In the genomic region with DNA sequence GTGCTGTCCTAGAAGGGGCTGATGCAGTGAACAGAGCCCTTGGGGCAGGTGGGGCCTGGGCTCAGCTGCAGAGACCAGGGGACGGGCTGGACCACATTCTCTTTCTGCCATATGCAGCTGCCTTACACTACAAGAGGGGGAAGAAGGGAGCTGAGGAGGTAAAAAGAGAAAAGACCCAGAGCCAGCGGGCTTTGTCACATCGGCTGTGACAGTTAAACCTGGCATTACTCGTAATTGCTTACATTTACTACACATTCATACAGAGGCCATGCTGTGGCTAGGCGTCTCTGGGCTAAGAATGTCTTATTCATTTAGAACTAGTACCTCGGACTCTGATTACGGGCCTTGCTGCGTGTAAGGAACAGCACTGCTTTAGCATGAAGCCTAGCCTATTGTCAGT, we compare ENCODE assay signal across 8 cellular contexts. TPM values are rescaled to one million over a fixed set of nuclear protein-coding genes. Genes with fewer than 3 reads are reported as not detected.
"Had no signal": no experiment of that assay in that cellular context is flagged by ENCODE, and none has a peak within 500 bp of the region (broad histone marks: within the 10 kb centered on the region; RNA-seq: fewer than 3 reads in every experiment).

No MANE protein-coding gene starts in this region.

- H3K4me3 ChIP-seq: GM23338 had no signal

- H3K36me3 Mint-ChIP-seq: IgD-negative memory B cell had no signal

- H2AFZ ChIP-seq: GM23338 had no signal

- H3K4me3 Mint-ChIP-seq: GM23338, H9, IgD-negative memory B cell had no signal

- H3K9me3 Mint-ChIP-seq: GM23338, H9 had no signal

- H3K4me1 Mint-ChIP-seq: GM23338, H9 had no signal

- H3K27ac Mint-ChIP-seq: GM23338, IgD-negative memory B cell had no signal

- ATAC-seq: GM23338, HepG2 had no signal

- DNase-seq: H9, HCEC 1CT, KBM-7 had no signal

- H3K4me2 ChIP-seq: GM23338 had no signal

RNA-seq across cellular contexts. Expression of a gene that starts 12.8 kb away (rescaled TPM):
- total RNA-seq: GM23338, H1, H9, HepG2, HT-29 had no signal
- polyA plus RNA-seq: GM23338, H1, HepG2, IgD-negative memory B cell had no signal

RNA-seq across cellular contexts. Expression of a gene that starts 43.6 kb away (rescaled TPM):
- total RNA-seq: GM23338, H1, H9, HepG2, HT-29 had no signal
- polyA plus RNA-seq: GM23338, H1, IgD-negative memory B cell had no signal

RNA-seq across cellular contexts. Expression of a gene that starts 43.7 kb away (rescaled TPM):
- total RNA-seq: GM23338, H1, H9, HepG2, HT-29 had no signal
- polyA plus RNA-seq: GM23338, H1, HepG2, IgD-negative memory B cell had no signal

RNA-seq across cellular contexts. Expression of a gene that starts 58.9 kb away (rescaled TPM):
- total RNA-seq: GM23338, H1, H9, HT-29 had no signal
- polyA plus RNA-seq: GM23338, IgD-negative memory B cell had no signal
